19 cellular contexts compared by ENCODE assay signal in the genomic region with DNA sequence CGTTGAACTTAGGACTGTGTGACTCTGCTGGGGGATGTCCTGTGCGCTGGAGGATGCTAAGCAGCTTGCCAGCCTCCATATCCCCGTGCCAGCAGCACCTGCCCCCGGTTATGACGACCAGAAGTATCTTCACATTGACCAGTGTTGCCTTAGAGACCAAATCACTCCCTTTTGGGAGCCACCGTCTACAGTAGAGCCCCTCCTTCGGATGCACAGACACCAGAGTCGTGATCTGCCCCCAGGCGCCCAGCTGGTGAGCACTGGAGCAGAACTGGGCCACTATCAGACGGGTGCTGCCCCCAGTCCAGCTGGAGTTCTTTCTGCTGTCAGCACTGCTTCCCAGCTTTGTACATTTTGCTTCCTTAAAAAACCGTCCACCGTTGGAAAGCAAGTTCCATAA. TPM values are rescaled to one million over a fixed set of nuclear protein-coding genes. Genes with fewer than 3 reads are reported as not detected.
A peak's percentile ranks its signal among the peaks of the same experiment; 100 is the strongest.
DNase-seq lines count a peak whose midpoint lies in the region; ATAC-seq, FAIRE-seq and TF ChIP-seq lines count a peak whose summit lies in the region.
"Had no signal": no experiment of that assay in that cellular context is flagged by ENCODE, and none has a peak within 500 bp of the region (broad histone marks: within the 10 kb centered on the region; RNA-seq: fewer than 3 reads in every experiment).

No MANE protein-coding gene starts in this region.

- TF ChIP-seq RAD21 in GM12878 (IDR thresholded peaks at IDR 0.05; ENCODE audit: insufficient read depth, low read depth, low read length), result no peak

- H3F3A ChIP-seq in PC-3 (ENCODE audit: low read length, unreplicated experiment), result no peaks in the 10 kb centered on the region

- CTCF ChIA-PET in GM12878 (lab: Yijun Ruan, JAX) (interaction anchor here (1.3 to 3.1 kb wide), 7 partner anchors 9 to 58 kb away, joined by 3 to 18 read pairs (median 6); a partner anchor contains a TSS), PC-3 (lab: Charles Lee) (no interaction called here)

- H3K27me3 ChIP-seq in BLaER1, result no peaks in the 10 kb centered on the region
- H3K27me3 ChIP-seq in GM12878 (replicated peaks in 1 of 2; ENCODE audit: control insufficient read depth in 2 of 2, insufficient read depth in 2 of 2, low read length in 1 of 2), result no peaks in the 10 kb centered on the region
- H3K27me3 ChIP-seq in PC-3 (ENCODE audit: low read length), result no peaks in the 10 kb centered on the region

- H3K36me3 ChIP-seq in BLaER1 (peaks cover 90% of the 10 kb centered on the region), GM12878 (ENCODE audit: control insufficient read depth in 2 of 2, insufficient read depth in 2 of 2, low read length in 1 of 2) (peaks cover 25 to 42% of the 10 kb centered on the region in 2 experiments), PC-3 (ENCODE audit: low read depth, low read length) (peaks cover 12% of the 10 kb centered on the region; the same call in 1 of the 2 replicates)

- in situ Hi-C loops in GM12878 (cut with MboI), result no loop called here

- H3K9ac ChIP-seq in BLaER1 (no peak overlapping the region; the same call in 1 of the 2 replicates), GM12878 (ENCODE audit: control insufficient read depth, insufficient read depth, low read length) (no peak overlapping the region), PC-3 (ENCODE audit: low read length) (no peak overlapping the region)

- H3K4me1 ChIP-seq in BLaER1, result peaks cover 53% of the 10 kb centered on the region
- H3K4me1 ChIP-seq in GM12878 (ENCODE audit: control insufficient read depth, insufficient read depth, low read length), result peaks cover 17% of the 10 kb centered on the region
- no peaks in the 10 kb centered on the region for H3K4me1 ChIP-seq in PC-3 (ENCODE audit: insufficient read depth, low read length)

- TF ChIP-seq CTCF in GM12878 (IDR thresholded peaks at IDR 0.05 in 2 of 3, conservative IDR thresholded peaks at IDR 0.05 in 1 of 3; ENCODE audit: control insufficient read depth in 2 of 3, extremely low read depth in 1 of 3, insufficient read depth in 1 of 3, low read depth in 3 of 3, low read length in 3 of 3) (no peak), PC-3 (conservative IDR thresholded peaks at IDR 0.05; ENCODE audit: low read depth, low read length) (no peak)

- no peak for FAIRE-seq in GM12878 (lab: Jason Lieb, UNC)
- FAIRE-seq: G401.6, H54 had no signal

- no peaks in the 10 kb centered on the region; the same call in 1 of the 2 replicates for H3K79me2 ChIP-seq in GM12878 (ENCODE audit: control insufficient read depth, insufficient read depth, low read length)
- H3K79me2 ChIP-seq in PC-3 (ENCODE audit: low read length), result no peaks in the 10 kb centered on the region

- SMC1A ChIA-PET in GM12878 (lab: Charles Lee; ENCODE audit: uncharacterized antibody, unreplicated experiment), result interaction anchor here (1.2 to 1.3 kb wide), 2 partner anchors 30 to 71 kb away, joined by 3 to 5 read pairs; no protein-coding TSS in a partner anchor

- H3K9me2 ChIP-seq in PC-3 (replicated peaks; ENCODE audit: low read length), result no peaks in the 10 kb centered on the region

- 50% methylated on average over 12 of the region's 12 CpGs for WGBS in GM12878 (ENCODE audit: insufficient coverage, insufficient replicate concordance, low lambda C conversion rate, missing lambda C conversion rate)

- intact Hi-C loops in GM12878 (cut with micrococcal nuclease; ENCODE audit: unreplicated experiment), result no loop called here
- intact Hi-C loops in posterior vena cava (cut with DNase I), result no loop called here
- intact Hi-C loops in PC-3 (cut with micrococcal nuclease), result no loop called here

- DNase-seq in GM12878 (ENCODE audit: low read depth, low spot score) (no peak), posterior vena cava (ENCODE audit: low spot score) (peak; percentile 67), PC-3 (no peak)
- DNase-seq: DND-41, IMR-90, Karpas-422, NCI-H1092 treated with DMSO at 0.1 percent for 48 hours, NCI-H146, NCI-H2081, NCI-H2171 treated with DMSO at 0.1 percent for 48 hours, NCI-H446 treated with DMSO at 0.1 percent for 48 hours, NCI-H748 treated with DMSO at 0.1 percent for 48 hours had no signal

- H3K27ac ChIP-seq in BLaER1 (peak overlapping the region; percentile 32; the same call in 1 of the 2 replicates), GM12878 (ENCODE audit: control insufficient read depth, insufficient read depth) (peak overlapping the region; percentile 85), PC-3 (ENCODE audit: low read length) (no peak overlapping the region)

- H4K20me1 ChIP-seq in BLaER1 (peaks cover 93% of the 10 kb centered on the region), GM12878 (ENCODE audit: control insufficient read depth, insufficient read depth) (no peaks in the 10 kb centered on the region), PC-3 (ENCODE audit: low read length) (no peaks in the 10 kb centered on the region)

- TF ChIP-seq EP300 in GM12878 (IDR thresholded peaks at IDR 0.05; ENCODE audit: borderline replicate concordance in 1 of 2, control insufficient read depth in 1 of 2, low read depth in 2 of 2, low read length in 2 of 2), result no peak

- ATAC-seq in HG02759 (IDR thresholded peaks at IDR 0.05; ENCODE audit: unreplicated experiment) (peak; percentile 41), GM12878 (peak; percentile 58), GM21526 (IDR thresholded peaks at IDR 0.05; ENCODE audit: low FRiP score, unreplicated experiment) (no peak), PC-3 (no peak), GM21786 (IDR thresholded peaks at IDR 0.05; ENCODE audit: unreplicated experiment) (no peak), GM18870 (IDR thresholded peaks at IDR 0.05; ENCODE audit: unreplicated experiment) (no peak)

- H3K4me2 ChIP-seq in BLaER1 (peak overlapping the region; percentile 71), GM12878 (ENCODE audit: control insufficient read depth, insufficient read depth) (no peak overlapping the region; the same call in 1 of the 2 replicates), PC-3 (ENCODE audit: low read length) (no peak overlapping the region)

- BruUV-seq in GM12878 (replicated peaks; lab: Mats Ljungman, UMichigan) (no TSS peak), PC-3 (replicated peaks; lab: Mats Ljungman, UMichigan) (no TSS peak)

- H3K9me3 ChIP-seq in BLaER1 (no peaks in the 10 kb centered on the region), GM12878 (replicated peaks; ENCODE audit: control insufficient read depth, insufficient read depth, low read length) (no peaks in the 10 kb centered on the region; the same call in 1 of the 3 replicates), PC-3 (ENCODE audit: low read length) (no peaks in the 10 kb centered on the region)

- POLR2A ChIA-PET in GM12878 (lab: Charles Lee) (interaction anchor here (1.2 to 2.8 kb wide), 2 partner anchors 15 to 31 kb away, joined by 4 to 15 read pairs; a partner anchor contains a TSS), PC-3 (lab: Charles Lee; ENCODE audit: unreplicated experiment) (no interaction called here)

- RAD21 ChIA-PET in GM12878 (lab: Charles Lee; ENCODE audit: unreplicated experiment), result interaction anchor here (1.2 to 1.7 kb wide), 7 partner anchors 26 to 235 kb away, joined by 3 to 11 read pairs (median 3); no protein-coding TSS in a partner anchor

- no peak for TF ChIP-seq POLR2A in GM12878 (IDR thresholded peaks at IDR 0.05; ENCODE audit: low read depth, low read length)

- no peak overlapping the region for H2AFZ ChIP-seq in GM12878 (ENCODE audit: control insufficient read depth, low read depth, low read length)
- no peak overlapping the region for H2AFZ ChIP-seq in PC-3 (ENCODE audit: low read length)

- H3K4me3 ChIP-seq in BLaER1 (no peak overlapping the region; the same call in 1 of the 2 replicates), GM12878 (no peak overlapping the region), PC-3 (ENCODE audit: low read length) (no peak overlapping the region)

TF ChIP-seq in GM12878, 131 proteins besides CTCF, POLR2A, EP300 and RAD21 (continues in another document):
- TF ChIP-seq EED (IDR thresholded peaks at IDR 0.05; ENCODE audit: low read depth), result no peak; the same call in 1 of the 2 replicates

RNA-seq across cellular contexts. Expression of a gene that starts 30.0 kb away (rescaled TPM):
- 9.2 and 10.5 TPM in 2 replicates for total RNA-seq in GM12878 (2013; cell fraction: nucleolus; rRNA removed)
- total RNA-seq in GM12878 (2014; rRNA removed), result 8.9 and 9.0 TPM in 2 replicates
- 6.7 and 6.9 TPM in 2 replicates for total RNA-seq in GM12878 (2014; rRNA removed; fragmentation: Illumina TruSeq; extraction: Trizol)
- total RNA-seq in GM12878 (2021), result 12.0 TPM in 2 replicates
- polyA plus RNA-seq in GM12878 (2011; ENCODE audit: low read depth), result 5.4 TPM
- polyA plus RNA-seq in GM12878 (2011; rRNA removed), result 3.7 and 4.3 TPM in 2 replicates
- polyA plus RNA-seq in GM12878 (2011; cell fraction: cytosol; rRNA removed), result 5.5 and 6.6 TPM in 2 replicates
- polyA plus RNA-seq in GM12878 (2011; cell fraction: nucleus; rRNA removed), result 9.5 and 13.3 TPM in 2 replicates
- 6.8 and 9.0 TPM in 2 replicates for polyA plus RNA-seq in GM12878 (2012)
- polyA plus RNA-seq in GM12878 (2014; fragmentation: Illumina TruSeq; extraction: Trizol), result 6.6 and 7.2 TPM in 2 replicates
- polyA plus RNA-seq in GM12878 (2014; fragmentation: Nextera tagmentation; extraction: Ambion mirVana), result 1 to 10 TPM in 1 of 2 experiments, under 1 TPM in 1; 0.66 to 1.2 TPM
- polyA plus RNA-seq in GM12878 (2014; rRNA removed), result 7.7 and 7.9 TPM in 2 replicates
- polyA plus RNA-seq in GM12878 (2016; fragmentation: Nextera tagmentation; extraction: Ambion mirVana), result 1 to 10 TPM; 1.1 to 1.3 TPM
- 4.1 and 7.7 TPM in 2 replicates for polyA minus RNA-seq in GM12878 (2011; rRNA and poly(A)+ RNA removed)
- polyA minus RNA-seq in GM12878 (2011; cell fraction: cytosol; rRNA and poly(A)+ RNA removed), result 5.0 and 5.9 TPM in 2 replicates
- 4.4 and 8.4 TPM in 2 replicates for polyA minus RNA-seq in GM12878 (2011; cell fraction: nucleus; rRNA and poly(A)+ RNA removed)
- total RNA-seq in posterior vena cava, result 10 to 100 TPM; 16.8 to 19.7 TPM
- total RNA-seq in PC-3 (2014; rRNA removed), result 14.7 and 16.5 TPM in 2 replicates

RNA-seq across cellular contexts. Expression of a gene that starts 54.7 kb away (rescaled TPM):
- total RNA-seq in GM12878 (2013; cell fraction: nucleolus; rRNA removed), result 32.9 and 36.4 TPM in 2 replicates
- total RNA-seq in GM12878 (2014; rRNA removed), result 30.8 and 43.6 TPM in 2 replicates
- total RNA-seq in GM12878 (2014; rRNA removed; fragmentation: Illumina TruSeq; extraction: Trizol), result 54.7 and 62.7 TPM in 2 replicates
- total RNA-seq in GM12878 (2021), result 44.1 and 48.8 TPM in 2 replicates
- 22.3 TPM for polyA plus RNA-seq in GM12878 (2011; ENCODE audit: low read depth)
- 53.4 and 67.2 TPM in 2 replicates for polyA plus RNA-seq in GM12878 (2011; rRNA removed)
- polyA plus RNA-seq in GM12878 (2011; cell fraction: cytosol; rRNA removed), result 32.1 and 35.7 TPM in 2 replicates
- polyA plus RNA-seq in GM12878 (2011; cell fraction: nucleus; rRNA removed), result 28.7 and 29.2 TPM in 2 replicates
- polyA plus RNA-seq in GM12878 (2012), result 26.4 and 30.6 TPM in 2 replicates
- polyA plus RNA-seq in GM12878 (2014; fragmentation: Illumina TruSeq; extraction: Trizol), result 59.2 and 72.5 TPM in 2 replicates
- polyA plus RNA-seq in GM12878 (2014; fragmentation: Nextera tagmentation; extraction: Ambion mirVana), result 100 to 1,000 TPM; 103 to 119 TPM
- polyA plus RNA-seq in GM12878 (2014; rRNA removed), result 40.7 and 42.6 TPM in 2 replicates
- 10 to 100 TPM; 80.1 to 82.8 TPM for polyA plus RNA-seq in GM12878 (2016; fragmentation: Nextera tagmentation; extraction: Ambion mirVana)
- 33.1 and 35.9 TPM in 2 replicates for polyA minus RNA-seq in GM12878 (2011; rRNA and poly(A)+ RNA removed)
- polyA minus RNA-seq in GM12878 (2011; cell fraction: cytosol; rRNA and poly(A)+ RNA removed), result 8.5 and 9.4 TPM in 2 replicates
- polyA minus RNA-seq in GM12878 (2011; cell fraction: nucleus; rRNA and poly(A)+ RNA removed), result 22.7 and 31.9 TPM in 2 replicates
- 10 to 100 TPM; 22.2 to 22.6 TPM for total RNA-seq in posterior vena cava
- total RNA-seq in PC-3 (2014; rRNA removed), result 74.5 and 121 TPM in 2 replicates

Comparison
In these comparisons a context has a peak if more than half of its experiments do, and no peak if none do; other contexts are left out.
1. ATAC-seq: peak in HG02759 (single experiment) and GM12878 (single experiment); none in GM21526 (single experiment), PC-3 (single experiment), GM21786 (single experiment) and GM18870 (single experiment).